Comparison of ENCODE assay signal across 8 cellular contexts in the genomic region with DNA sequence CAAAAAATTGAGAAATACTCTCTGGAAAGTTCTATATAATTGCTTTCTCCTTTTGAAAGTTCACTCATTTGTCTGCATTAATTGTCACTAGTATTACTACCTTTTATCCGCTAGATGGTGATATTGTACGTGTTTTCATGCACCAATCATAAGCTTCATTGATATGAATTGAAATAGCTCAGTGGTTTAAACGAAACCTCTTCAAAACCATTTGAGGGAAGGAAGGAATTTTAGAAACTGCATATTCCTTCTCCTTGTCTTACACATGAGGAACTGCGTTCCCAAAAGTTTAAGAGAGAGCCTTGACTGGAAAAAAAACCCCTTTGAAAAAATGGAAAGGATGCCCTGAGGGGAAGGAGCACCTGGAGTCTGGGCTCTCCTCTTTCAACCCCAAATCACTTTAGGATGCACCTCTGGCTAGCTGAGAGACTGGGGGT.
DNase-seq lines count a peak whose midpoint lies in the region; TF ChIP-seq lines count a peak whose summit lies in the region.

No MANE protein-coding gene starts in this region.

- H3K36me3 Mint-ChIP-seq in activated CD4-positive, alpha-beta memory T cell treated with anti-CD3 and anti-CD28 coated beads, Interleukin-2, amount 10 ng/mL, durations not matched to agents 7 days and 5 days (ENCODE audit: low read depth) = no peaks in the 10 kb centered on the region

- POLR2A ChIA-PET in GM10248 (lab: Yijun Ruan, JAX) = no interaction called here
- POLR2A ChIA-PET in activated CD4-positive, alpha-beta memory T cell treated with anti-CD3 and anti-CD28 coated beads, Interleukin-2, amount 10 ng/mL, durations not matched to agents 7 days and 5 days (lab: Charles Lee) = interaction anchor here (0.6 kb wide), 1 partner anchor 73 kb away, joined by 3 read pairs; no protein-coding TSS in a partner anchor

- TF ChIP-seq CTCF in GM10248 (IDR thresholded peaks at IDR 0.05; ENCODE audit: control extremely low read depth, extremely low read depth, low read depth, missing control alignments) (peak; percentile 57), HFF-Myc (IDR thresholded peaks at IDR 0.05; ENCODE audit: low read depth, low read length, missing control alignments) (peak; percentile 36), ascending aorta (IDR thresholded peaks at IDR 0.05) (peak; percentile 30 to 65 (median 54)), tibial artery (IDR thresholded peaks at IDR 0.05) (peak; percentile 53 to 72)

- H3K27me3 Mint-ChIP-seq in activated CD4-positive, alpha-beta memory T cell treated with anti-CD3 and anti-CD28 coated beads, Interleukin-2, amount 10 ng/mL, durations not matched to agents 7 days and 5 days = peaks cover 20% of the 10 kb centered on the region

- no peak overlapping the region for H3K27ac ChIP-seq in ascending aorta
- no peak overlapping the region for H3K27ac ChIP-seq in tibial artery

- no peak overlapping the region for H3K4me3 Mint-ChIP-seq in activated CD4-positive, alpha-beta memory T cell treated with anti-CD3 and anti-CD28 coated beads, Interleukin-2, amount 10 ng/mL, durations not matched to agents 7 days and 5 days

- H3K4me1 ChIP-seq in ascending aorta (no peaks in the 10 kb centered on the region), tibial artery (no peaks in the 10 kb centered on the region)

- peaks cover 15% of the 10 kb centered on the region for H3K4me1 Mint-ChIP-seq in activated CD4-positive, alpha-beta memory T cell treated with anti-CD3 and anti-CD28 coated beads, Interleukin-2, amount 10 ng/mL, durations not matched to agents 7 days and 5 days

- peak; percentile 21 for DNase-seq in A172 (ENCODE audit: low spot score)
- peak; percentile 48 for DNase-seq in GM10248 (ENCODE audit: extremely low spot score)
- DNase-seq in HFF-Myc (ENCODE audit: extremely low read depth, low read depth) = peak; percentile 7
- peak; percentile 64 for DNase-seq in NAMALWA (ENCODE audit: low spot score)
- no peak for DNase-seq in ascending aorta (ENCODE audit: low spot score in 2 of 2)
- peak; percentile 41 for DNase-seq in iPS-NIHi11 (ENCODE audit: low spot score)
- DNase-seq in tibial artery = no peak
- DNase-seq in activated CD4-positive, alpha-beta memory T cell treated with anti-CD3 and anti-CD28 coated beads, Interleukin-2, amount 10 ng/mL, durations not matched to agents 7 days and 5 days = no peak

- H3K27me3 ChIP-seq in ascending aorta (no peaks in the 10 kb centered on the region), tibial artery (peaks cover 0 to 8% of the 10 kb centered on the region in 2 donors)

- CTCF ChIA-PET in GM10248 (lab: Yijun Ruan, JAX) = interaction anchor here (0.6 to 4.4 kb wide), 31 partner anchors 9 to 1456 kb away, joined by 3 to 55 read pairs (median 4); no protein-coding TSS in a partner anchor
- CTCF ChIA-PET in activated CD4-positive, alpha-beta memory T cell treated with anti-CD3 and anti-CD28 coated beads, Interleukin-2, amount 10 ng/mL, durations not matched to agents 7 days and 5 days (lab: Charles Lee) = interaction anchor here (0.6 to 2.6 kb wide), 28 partner anchors 8 to 1634 kb away, joined by 3 to 46 read pairs (median 5); no protein-coding TSS in a partner anchor

- no peaks in the 10 kb centered on the region for H3K9me3 Mint-ChIP-seq in activated CD4-positive, alpha-beta memory T cell treated with anti-CD3 and anti-CD28 coated beads, Interleukin-2, amount 10 ng/mL, durations not matched to agents 7 days and 5 days

- H3K9me3 ChIP-seq in ascending aorta (no peaks in the 10 kb centered on the region), tibial artery (no peaks in the 10 kb centered on the region)

- intact Hi-C loops in ascending aorta (cut with DNase I) = loop anchor here (1.0 to 5.0 kb wide), 2 partner anchors 838 to 1460 kb away; no protein-coding TSS in a partner anchor
- intact Hi-C loops in tibial artery (cut with DNase I; ENCODE audit: low total_unique reads) = no loop called here

- no peak overlapping the region for H3K27ac Mint-ChIP-seq in activated CD4-positive, alpha-beta memory T cell treated with anti-CD3 and anti-CD28 coated beads, Interleukin-2, amount 10 ng/mL, durations not matched to agents 7 days and 5 days

- H3K4me3 ChIP-seq in HFF-Myc (replicated peaks; ENCODE audit: low read depth, low read length) = no peak overlapping the region
- H3K4me3 ChIP-seq in ascending aorta = no peak overlapping the region
- no peak overlapping the region for H3K4me3 ChIP-seq in tibial artery

- H3K36me3 ChIP-seq in ascending aorta (no peaks in the 10 kb centered on the region), tibial artery (no peaks in the 10 kb centered on the region)

Comparison
In these comparisons a context has a peak if more than half of its experiments do, and no peak if none do; other contexts are left out.
1. DNase-seq: peak in A172 (single experiment), GM10248 (single experiment), HFF-Myc (single experiment), NAMALWA (single experiment) and iPS-NIHi11 (single experiment); none in ascending aorta (0 of 2), tibial artery (0 of 2) and activated CD4-positive, alpha-beta memory T cell treated with anti-CD3 and anti-CD28 coated beads, Interleukin-2, amount 10 ng/mL, durations not matched to agents 7 days and 5 days (single experiment).
2. Peak in every context shown above with its lines, with median percentiles within 50 percentile points of each other: CTCF ChIP-seq.